ENCODE assay signal across 8 cellular contexts in genomic region chr22:37657590-37658132, GRCh38. TPM values are rescaled to one million over a fixed set of nuclear protein-coding genes. Genes with fewer than 3 reads are reported as not detected.
DNase-seq lines count a peak whose midpoint lies in the region; ATAC-seq and TF ChIP-seq lines count a peak whose summit lies in the region.

No MANE protein-coding gene starts in this region.

- CTCF ChIA-PET in activated CD4-positive, alpha-beta T cell treated with anti-CD3 and anti-CD28 coated beads for 36 hours (lab: Charles Lee) = interaction anchor here (0.6 to 8.6 kb wide), 16 partner anchors 9 to 206 kb away, joined by 3 to 98 read pairs (median 4); partner anchors contain the start of genes ANKRD54, GGA1 and NOL12
- CTCF ChIA-PET in SK-N-SH (lab: Yijun Ruan, JAX) = interaction anchor here (1.4 to 44.3 kb wide), 5 partner anchors 24 to 78 kb away, joined by 5 to 898 read pairs (median 6); partner anchors contain the start of genes NOL12, SH3BP1 and TRIOBP

- peaks cover 33% of the 10 kb centered on the region for H3K79me2 ChIP-seq in SK-N-SH (ENCODE audit: insufficient read depth)

- H3K9me3 ChIP-seq in SK-N-SH (no peaks in the 10 kb centered on the region), sigmoid colon (no peaks in the 10 kb centered on the region)

- peak overlapping the region; percentile 76 for H3K4me3 Mint-ChIP-seq in activated CD4-positive, alpha-beta T cell treated with anti-CD3 and anti-CD28 coated beads for 36 hours

- no peak for TF ChIP-seq CTCF in SK-N-SH (IDR thresholded peaks at IDR 0.05)
- TF ChIP-seq CTCF in fibroblast of pulmonary artery (IDR thresholded peaks at IDR 0.05; ENCODE audit: low read length, missing control alignments) = no peak
- no peak for TF ChIP-seq CTCF in sigmoid colon (IDR thresholded peaks at IDR 0.05)

- H3K36me3 ChIP-seq in SK-N-SH (replicated peaks in 1 of 2; ENCODE audit: control insufficient read depth in 1 of 2, insufficient read depth in 2 of 2, low read length in 1 of 2) = peaks cover 0 to 3% of the 10 kb centered on the region in 2 experiments
- no peaks in the 10 kb centered on the region for H3K36me3 ChIP-seq in sigmoid colon

- intact Hi-C loops in activated CD4-positive, alpha-beta T cell treated with anti-CD3 and anti-CD28 coated beads for 36 hours (cut with DNase I, micrococcal nuclease) = loop anchor here (1.0 to 2.0 kb wide), 11 partner anchors 15 to 296 kb away; partner anchors contain the start of genes C22orf23 (in 2 of the 2), NOL12 (in 2 of the 2), POLR2F (in 2 of the 2) and ANKRD54 (in 1 of the 2)
- intact Hi-C loops in sigmoid colon (cut with DNase I) = no loop called here

- H3K27ac ChIP-seq in SK-N-SH (ENCODE audit: low read depth in 2 of 2, low read length in 1 of 2) (peak overlapping the region; percentile 73 to 93), sigmoid colon (peak overlapping the region; percentile 81 to 95 (median 84))

- peaks cover 7% of the 10 kb centered on the region for H3K36me3 Mint-ChIP-seq in activated CD4-positive, alpha-beta T cell treated with anti-CD3 and anti-CD28 coated beads for 36 hours (ENCODE audit: low read depth)

- peak overlapping the region; percentile 50; the same call in 1 of the 2 replicates for H3K9ac ChIP-seq in SK-N-SH

- peak overlapping the region; percentile 82 for H3K4me2 ChIP-seq in SK-N-SH

- H3F3A ChIP-seq in SK-N-SH (replicated peaks; ENCODE audit: insufficient read depth) = peaks cover 20% of the 10 kb centered on the region

- TF ChIP-seq EP300 in SK-N-SH (IDR thresholded peaks at IDR 0.05; ENCODE audit: borderline replicate concordance in 1 of 2, low read depth in 1 of 2, low read length in 1 of 2) (no peak), sigmoid colon (IDR thresholded peaks at IDR 0.05) (no peak)

- no peak for TF ChIP-seq RAD21 in SK-N-SH (IDR thresholded peaks at IDR 0.05; ENCODE audit: low read length)

- H3K9me3 Mint-ChIP-seq in activated CD4-positive, alpha-beta T cell treated with anti-CD3 and anti-CD28 coated beads for 36 hours (ENCODE audit: low read depth) = no peaks in the 10 kb centered on the region

- no peaks in the 10 kb centered on the region for H3K27me3 ChIP-seq in SK-N-SH (ENCODE audit: insufficient read depth)
- no peaks in the 10 kb centered on the region for H3K27me3 ChIP-seq in sigmoid colon

- H3K27me3 Mint-ChIP-seq in activated CD4-positive, alpha-beta T cell treated with anti-CD3 and anti-CD28 coated beads for 36 hours = no peaks in the 10 kb centered on the region

- peak overlapping the region; percentile 91 for H3K27ac Mint-ChIP-seq in activated CD4-positive, alpha-beta T cell treated with anti-CD3 and anti-CD28 coated beads for 36 hours

- peak overlapping the region; percentile 67 to 69 for H3K4me3 ChIP-seq in SK-N-SH (ENCODE audit: low read depth in 2 of 2, low read length in 1 of 2)
- H3K4me3 ChIP-seq in fibroblast of pulmonary artery (replicated peaks; ENCODE audit: low read depth, low read length) = peak overlapping the region; percentile 60
- H3K4me3 ChIP-seq in sigmoid colon = peak overlapping the region; percentile 16 to 67 (median 39)

- ATAC-seq in activated CD4-positive, alpha-beta T cell treated with anti-CD3 and anti-CD28 coated beads for 36 hours = no peak
- ATAC-seq in HG03354 (IDR thresholded peaks at IDR 0.05; ENCODE audit: poor library complexity, severe bottlenecking, unreplicated experiment) = no peak
- ATAC-seq in HG03039 (IDR thresholded peaks at IDR 0.05; ENCODE audit: unreplicated experiment) = no peak

- H2AFZ ChIP-seq in SK-N-SH (ENCODE audit: low read depth) = peak overlapping the region; percentile 91

- POLR2A ChIA-PET in activated CD4-positive, alpha-beta T cell treated with anti-CD3 and anti-CD28 coated beads for 36 hours (lab: Charles Lee) = interaction anchor here (0.6 to 2.6 kb wide), 13 partner anchors 11 to 150 kb away, joined by 3 to 16 read pairs (median 7); partner anchors contain the start of genes GCAT, GGA1 and LGALS1
- POLR2A ChIA-PET in SK-N-SH (lab: Yijun Ruan, JAX) = interaction anchor here (0.8 to 2.7 kb wide), 12 partner anchors 10 to 149 kb away, joined by 3 to 28 read pairs (median 4); partner anchors contain the start of genes GCAT, LGALS1 and NOL12

- DNase-seq in activated CD4-positive, alpha-beta T cell treated with anti-CD3 and anti-CD28 coated beads for 36 hours = no peak
- no peak for DNase-seq in activated CD4-positive, alpha-beta T cell treated with anti-CD3 and anti-CD28 coated beads for 4 hours
- DNase-seq in SK-N-SH (peak; percentile 75), fibroblast of pulmonary artery (ENCODE audit: low read depth) (no peak), sigmoid colon (no peak)
- no peak for DNase-seq in activated CD8-positive, alpha-beta memory T cell treated with anti-CD3 and anti-CD28 coated beads, Interleukin-2, amount 50 U/mL, for 48 hours

- peaks cover 22% of the 10 kb centered on the region; the same call in 1 of the 2 replicates for H4K20me1 ChIP-seq in SK-N-SH (ENCODE audit: insufficient read depth)

- peaks cover 31% of the 10 kb centered on the region for H3K4me1 Mint-ChIP-seq in activated CD4-positive, alpha-beta T cell treated with anti-CD3 and anti-CD28 coated beads for 36 hours

- H3K4me1 ChIP-seq in SK-N-SH (ENCODE audit: control insufficient read depth in 1 of 2, insufficient read depth in 2 of 2, low read depth in 1 of 2, low read length in 1 of 2) (peaks cover 19 to 37% of the 10 kb centered on the region in 2 experiments; a peak in 3 of 4 replicates), sigmoid colon (peaks cover 0 to 43% (median 40%) of the 10 kb centered on the region in 4 donors)

- WGBS in SK-N-SH (ENCODE audit: low lambda C conversion rate) = 13% methylated on average over 6 of the region's 6 CpGs
- 6 to 10% methylated on average over 6 of the region's 6 CpGs for WGBS in sigmoid colon, 2 donors

- no peak for TF ChIP-seq POLR2A in sigmoid colon (IDR thresholded peaks at IDR 0.05)

- H3K9me2 ChIP-seq in SK-N-SH = no peaks in the 10 kb centered on the region

TF ChIP-seq in SK-N-SH, 30 proteins besides CTCF, POLR2A, EP300 and RAD21:
- TF ChIP-seq JUND (IDR thresholded peaks at IDR 0.05) (no peak), RFX5 (IDR thresholded peaks at IDR 0.05; ENCODE audit: low read length) (no peak), ZBTB33 (IDR thresholded peaks at IDR 0.05; ENCODE audit: borderline replicate concordance, low read depth) (no peak), SIN3A (IDR thresholded peaks at IDR 0.05; ENCODE audit: borderline replicate concordance, low read depth, low read length) (no peak), GATA2 (CRISPR knock-in tag; IDR thresholded peaks at IDR 0.05) (no peak)

RNA-seq across cellular contexts. Expression of gene PDXP, which starts 0.9 kb away (rescaled TPM):
- 10 to 100 TPM; 35.8 to 37.8 TPM for total RNA-seq in activated CD4-positive, alpha-beta T cell treated with anti-CD3 and anti-CD28 coated beads for 36 hours
- polyA plus RNA-seq in SK-N-SH (2012; rRNA removed) = 22.5 and 24.5 TPM in 2 replicates
- polyA plus RNA-seq in SK-N-SH (2012; cell fraction: cytosol; rRNA removed) = 13.3 and 20.5 TPM in 2 replicates
- 7.5 and 7.9 TPM in 2 replicates for polyA plus RNA-seq in SK-N-SH (2012; cell fraction: nucleus; rRNA removed)
- total RNA-seq in sigmoid colon = 10 to 100 TPM in 2 of 4 donors, 1 to 10 TPM in 2; 7.5 to 12.8 (median 9.6) TPM
- 10 to 100 TPM; 30.2 to 51.1 (median 48.6) TPM for polyA plus RNA-seq in sigmoid colon

RNA-seq across cellular contexts. Expression of gene LGALS1, which starts 17.8 kb away (rescaled TPM):
- 100 to 1,000 TPM; 522 to 663 TPM for total RNA-seq in activated CD4-positive, alpha-beta T cell treated with anti-CD3 and anti-CD28 coated beads for 36 hours
- polyA plus RNA-seq in SK-N-SH (2012; rRNA removed) (9,680 and 12,045 TPM in 2 replicates), sigmoid colon (100 to 1,000 TPM; 373 to 487 (median 439) TPM)
- polyA plus RNA-seq in SK-N-SH (2012; cell fraction: cytosol; rRNA removed) = 4,725 and 6,471 TPM in 2 replicates
- polyA plus RNA-seq in SK-N-SH (2012; cell fraction: nucleus; rRNA removed) = 4,064 and 4,989 TPM in 2 replicates
- total RNA-seq in sigmoid colon = 1,000 to 10,000 TPM in 3 of 4 donors, 100 to 1,000 TPM in 1; 911 to 2,925 (median 2,030) TPM

RNA-seq across cellular contexts. Expression of gene SH3BP1, which starts 18.2 kb away (rescaled TPM):
- total RNA-seq in activated CD4-positive, alpha-beta T cell treated with anti-CD3 and anti-CD28 coated beads for 36 hours = 10 to 100 TPM; 86.5 to 98.2 TPM
- 8.6 and 8.9 TPM in 2 replicates for polyA plus RNA-seq in SK-N-SH (2012; rRNA removed)
- polyA plus RNA-seq in SK-N-SH (2012; cell fraction: cytosol; rRNA removed) = 5.9 and 10.2 TPM in 2 replicates
- polyA plus RNA-seq in SK-N-SH (2012; cell fraction: nucleus; rRNA removed) = 28.2 and 29.7 TPM in 2 replicates
- 1 to 10 TPM; 1.4 to 6.9 (median 4.7) TPM for total RNA-seq in sigmoid colon
- polyA plus RNA-seq in sigmoid colon = 10 to 100 TPM; 35.4 to 71.2 (median 58.5) TPM

RNA-seq across cellular contexts. Expression of gene NOL12, which starts 28.5 kb away (rescaled TPM):
- total RNA-seq in activated CD4-positive, alpha-beta T cell treated with anti-CD3 and anti-CD28 coated beads for 36 hours = 10 to 100 TPM; 37.1 to 42.3 TPM
- polyA plus RNA-seq in SK-N-SH (2012; rRNA removed) = 48.2 and 52.2 TPM in 2 replicates
- polyA plus RNA-seq in SK-N-SH (2012; cell fraction: cytosol; rRNA removed) = 40.0 and 45.5 TPM in 2 replicates
- polyA plus RNA-seq in SK-N-SH (2012; cell fraction: nucleus; rRNA removed) = 141 and 151 TPM in 2 replicates
- 10 to 100 TPM; 10.7 to 28.2 (median 12.5) TPM for total RNA-seq in sigmoid colon
- 10 to 100 TPM; 33.1 to 41.4 (median 41.3) TPM for polyA plus RNA-seq in sigmoid colon

RNA-seq across cellular contexts. Expression of gene TRIOBP, which starts 39.2 kb away (rescaled TPM):
- 10 to 100 TPM; 23.3 to 26.1 TPM for total RNA-seq in activated CD4-positive, alpha-beta T cell treated with anti-CD3 and anti-CD28 coated beads for 36 hours
- polyA plus RNA-seq in SK-N-SH (2012; rRNA removed) = 43.6 and 47.3 TPM in 2 replicates
- 23.6 and 36.7 TPM in 2 replicates for polyA plus RNA-seq in SK-N-SH (2012; cell fraction: cytosol; rRNA removed)
- 51.7 and 58.8 TPM in 2 replicates for polyA plus RNA-seq in SK-N-SH (2012; cell fraction: nucleus; rRNA removed)
- total RNA-seq in sigmoid colon = 100 to 1,000 TPM in 3 of 4 donors, 10 to 100 TPM in 1; 82.8 to 140 (median 128) TPM
- 10 to 100 TPM; 51.7 to 61.5 (median 58.7) TPM for polyA plus RNA-seq in sigmoid colon

Comparison
In these comparisons a context has a peak if more than half of its experiments do, and no peak if none do; other contexts are left out.
1. RNA of gene SH3BP1, which starts 18.2 kb away (total RNA-seq): 86.5 to 98.2 TPM in activated CD4-positive, alpha-beta T cell treated with anti-CD3 and anti-CD28 coated beads for 36 hours; 1.4 to 6.9 TPM in sigmoid colon; every median in the first group is over 10 times any median in the second.
2. Peak in every context shown above with its lines, with median percentiles within 50 percentile points of each other: H3K4me3 ChIP-seq.